ENCODE assay signal across 24 cellular contexts in genomic region chr10:19003341-19003740, GRCh38. TPM values are rescaled to one million over a fixed set of nuclear protein-coding genes. Genes with fewer than 3 reads are reported as not detected.
A peak's percentile ranks its signal among the peaks of the same experiment; 100 is the strongest.
DNase-seq lines count a peak whose midpoint lies in the region; ATAC-seq and TF ChIP-seq lines count a peak whose summit lies in the region.
"Had no signal": no experiment of that assay in that cellular context is flagged by ENCODE, and none has a peak within 500 bp of the region (broad histone marks: within the 10 kb centered on the region; RNA-seq: fewer than 3 reads in every experiment).

No MANE protein-coding gene starts in this region.

- peaks cover 0 to 10% (median 0%) of the 10 kb centered on the region in 11 donors for H3K9me3 ChIP-seq in heart right ventricle
- H3K9me3 ChIP-seq in adrenal gland (replicated peaks in 1 of 3) = no peaks in the 10 kb centered on the region
- no peaks in the 10 kb centered on the region for H3K9me3 ChIP-seq in gastrocnemius medialis
- H3K9me3 ChIP-seq: HAP-1, SJCRH30 had no signal

- H3K27ac ChIP-seq in heart right ventricle (peak overlapping the region in 4 of 10 donors; percentile 57 to 67 (median 61)), adrenal gland (no peak overlapping the region), gastrocnemius medialis (peak overlapping the region in 1 of 4 donors; percentile 37)
- H3K27ac ChIP-seq: HL-60, SJCRH30 had no signal

- H3K4me1 ChIP-seq in heart right ventricle = peaks cover 0 to 7% (median 0%) of the 10 kb centered on the region in 9 donors
- H3K4me1 ChIP-seq in adrenal gland (replicated peaks in 1 of 2) = no peaks in the 10 kb centered on the region
- H3K4me1 ChIP-seq in gastrocnemius medialis = no peaks in the 10 kb centered on the region
- H3K4me1 ChIP-seq: HAP-1, SJCRH30 had no signal

- intact Hi-C loops in heart right ventricle (cut with DNase I) (no loop called here), cardiac septum (cut with DNase I) (no loop called here), adrenal gland (cut with DNase I) (no loop called here), left ventricle myocardium superior (cut with micrococcal nuclease) (no loop called here), gastrocnemius medialis (cut with DNase I; ENCODE audit: low total_unique reads) (no loop called here)

- 33 to 38% methylated on average over 3 of the region's 3 CpGs for WGBS in heart right ventricle, 2 donors
- 38 to 53% (median 40%) methylated on average over 3 of the region's 3 CpGs for WGBS in adrenal gland, 4 donors

- H3K36me3 ChIP-seq in heart right ventricle = no peaks in the 10 kb centered on the region
- H3K36me3 ChIP-seq in adrenal gland (replicated peaks in 1 of 2) = no peaks in the 10 kb centered on the region
- no peaks in the 10 kb centered on the region for H3K36me3 ChIP-seq in gastrocnemius medialis
- H3K36me3 ChIP-seq: HAP-1, SJCRH30 had no signal

- H3K4me3 ChIP-seq in heart right ventricle (no peak overlapping the region), adrenal gland (no peak overlapping the region), gastrocnemius medialis (no peak overlapping the region)
- H3K4me3 ChIP-seq: GM23338, HAP-1, SJCRH30 had no signal

- H3K27me3 ChIP-seq in heart right ventricle = no peaks in the 10 kb centered on the region
- H3K27me3 ChIP-seq in adrenal gland = no peaks in the 10 kb centered on the region
- H3K27me3 ChIP-seq in gastrocnemius medialis = no peaks in the 10 kb centered on the region
- H3K27me3 ChIP-seq: SJCRH30 had no signal

- DNase-seq in heart right ventricle (peak in 1 of 2 donors; percentile 50), cardiac septum (ENCODE audit: low spot score) (no peak), adrenal gland (peak in 4 of 7 donors; percentile 8 to 56 (median 20)), left ventricle myocardium superior (no peak), gastrocnemius medialis (no peak), dedifferentiated amniotic fluid mesenchymal stem cell (ENCODE audit: extremely low spot score) (no peak), cortex of kidney (lab: John Stamatoyannopoulos, UW) (no peak), cerebellar cortex (ENCODE audit: low spot score) (no peak)
- DNase-seq: 8988T, AML-193, KG1, NCI-H1092 treated with DMSO at 0.1 percent for 48 hours, NCI-H1436 treated with DMSO at 0.1 percent for 48 hours, NCI-H1930, NCI-H226, NCI-H510A treated with DMSO at 0.1 percent for 48 hours, NCI-H748 treated with DMSO at 0.1 percent for 48 hours, SJCRH30 had no signal

- TF ChIP-seq CTCF in heart right ventricle (IDR thresholded peaks at IDR 0.05) (no peak), adrenal gland (IDR thresholded peaks at IDR 0.05) (no peak), gastrocnemius medialis (IDR thresholded peaks at IDR 0.05 in 4 of 5, conservative IDR thresholded peaks at IDR 0.05 in 1 of 5) (no peak)

- TF ChIP-seq POLR2A in adrenal gland (IDR thresholded peaks at IDR 0.05) = no peak
- no peak for TF ChIP-seq POLR2A in gastrocnemius medialis (IDR thresholded peaks at IDR 0.05)

- in situ Hi-C loops in gastrocnemius medialis (cut with MboI; ENCODE audit: low sequenced_read_pairs in 4 of 4) = no loop called here

- ATAC-seq in heart right ventricle = peak; percentile 69 to 96 (median 84)
- peak; percentile 51 for ATAC-seq in left ventricle myocardium superior
- peak; percentile 53 to 73 for ATAC-seq in gastrocnemius medialis
- ATAC-seq: GM23338, Panc1 had no signal

RNA-seq across cellular contexts. Expression of gene MALRD1, which starts 45.3 kb away (rescaled TPM):
- total RNA-seq in heart right ventricle (1 to 10 TPM in 3 of 10 donors, under 1 TPM in 7; 0.30 to 2.2 (median 0.55) TPM), cardiac septum (0.40 TPM), adrenal gland (1 to 10 TPM in 6 of 8 donors, under 1 TPM in 2; 0.48 to 4.8 (median 1.9) TPM), left ventricle myocardium superior (0.99 TPM), gastrocnemius medialis (under 1 TPM in 1 of 4 donors, not detected in 3; 0.75 TPM)
- polyA plus RNA-seq in heart right ventricle (under 1 TPM; 0.10 to 0.29 TPM), adrenal gland (1 to 10 TPM in 2 of 3 donors, under 1 TPM in 1; 0.48 to 2.4 (median 1.2) TPM)
- total RNA-seq: Daoy, SJCRH30 had no signal
- polyA plus RNA-seq: CD14-positive monocyte had no signal

Comparison
In these comparisons a context has a peak if more than half of its experiments do, and no peak if none do; other contexts are left out.
1. DNase-seq: peak in adrenal gland (4 of 7); none in cardiac septum (single experiment), left ventricle myocardium superior (single experiment), gastrocnemius medialis (0 of 2), dedifferentiated amniotic fluid mesenchymal stem cell (single experiment), cortex of kidney (single experiment) and cerebellar cortex (single experiment).
2. Peak in every context shown above with its lines, with median percentiles within 50 percentile points of each other: ATAC-seq.